ENCODE assay signal across 13 cellular contexts in the genomic region with DNA sequence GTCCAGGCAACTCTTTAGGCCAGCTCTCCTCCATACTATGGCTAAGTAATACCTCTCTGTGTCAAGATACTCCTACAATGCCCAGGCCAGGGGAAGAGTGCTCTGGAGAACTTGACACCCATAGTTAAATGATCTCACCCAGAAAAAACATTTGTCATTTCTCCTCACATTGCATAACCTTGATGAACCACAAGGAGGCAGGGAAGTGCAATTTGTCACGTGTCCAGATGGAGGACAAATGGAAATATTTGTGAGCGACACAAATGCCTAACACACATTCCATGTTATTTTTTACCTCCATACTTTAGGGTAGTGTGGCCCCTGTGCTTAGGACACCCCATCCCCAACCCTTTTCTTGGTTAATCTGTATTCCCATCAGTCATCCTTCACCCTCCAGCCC.
DNase-seq lines count a peak whose midpoint lies in the region; ATAC-seq and TF ChIP-seq lines count a peak whose summit lies in the region.
"Had no signal": no experiment of that assay in that cellular context is flagged by ENCODE, and none has a peak within 500 bp of the region (broad histone marks: within the 10 kb centered on the region; RNA-seq: fewer than 3 reads in every experiment).

No MANE protein-coding gene starts in this region.

- ATAC-seq in HCT116 (peak; percentile 57), HG03442 (IDR thresholded peaks at IDR 0.05; ENCODE audit: unreplicated experiment) (no peak)
- no peak for ATAC-seq in naive thymus-derived CD8-positive, alpha-beta T cell
- ATAC-seq: left ventricle myocardium superior; stimulated activated naive CD8-positive, alpha-beta T cell treated with anti-CD3 and anti-CD28 coated beads, Interleukin-15, Interleukin-2, amounts not matched to agents 100 U/mL and 50 U/mL, for 24 hours had no signal

- DNase-seq in AG09309 (ENCODE audit: low read depth): no peak
- DNase-seq in HCT116 (ENCODE audit: low read depth, low spot score): peak; percentile 8
- DNase-seq in RWPE1 (ENCODE audit: low spot score): peak; percentile 20
- no peak for DNase-seq in glutamatergic neuron
- no peak for DNase-seq in naive thymus-derived CD8-positive, alpha-beta T cell
- no peak for DNase-seq in tibial nerve (ENCODE audit: low spot score in 2 of 2)
- no peak for DNase-seq in H7
- DNase-seq: COR-L47; left ventricle myocardium superior; NCI-H1436; stimulated activated naive CD8-positive, alpha-beta T cell treated with anti-CD3 and anti-CD28 coated beads, Interleukin-15, Interleukin-2, amounts not matched to agents 100 U/mL and 50 U/mL, for 24 hours had no signal

- CTCF ChIA-PET in HCT116 (lab: Charles Lee): no interaction called here
- CTCF ChIA-PET in RWPE1 (lab: Yijun Ruan, JAX): no interaction called here

- H3K27ac Mint-ChIP-seq in glutamatergic neuron (ENCODE audit: unreplicated experiment): no peak overlapping the region
- H3K27ac Mint-ChIP-seq in naive thymus-derived CD8-positive, alpha-beta T cell: no peak overlapping the region

- no peak for TF ChIP-seq POLR2A in HCT116 (IDR thresholded peaks at IDR 0.05; ENCODE audit: borderline replicate concordance, extremely low read depth, insufficient read depth, insufficient read length)
- no peak for TF ChIP-seq POLR2A in tibial nerve (IDR thresholded peaks at IDR 0.05)

- no peak for TF ChIP-seq EP300 in tibial nerve (IDR thresholded peaks at IDR 0.05)

- H3K9ac ChIP-seq in HCT116 (ENCODE audit: low read length): no peak overlapping the region

- H3K4me2 ChIP-seq in HCT116 (ENCODE audit: low read length): no peak overlapping the region

- H4K20me1 ChIP-seq in HCT116 (ENCODE audit: insufficient read depth): no peaks in the 10 kb centered on the region

- H3K27me3 ChIP-seq in HCT116 (ENCODE audit: insufficient read depth, low read length) (no peaks in the 10 kb centered on the region), tibial nerve (no peaks in the 10 kb centered on the region), H7 (ENCODE audit: control insufficient read depth, insufficient read depth, low read length) (no peaks in the 10 kb centered on the region)

- no peaks in the 10 kb centered on the region for H3K9me3 Mint-ChIP-seq in glutamatergic neuron (ENCODE audit: unreplicated experiment)
- H3K9me3 Mint-ChIP-seq in naive thymus-derived CD8-positive, alpha-beta T cell: no peaks in the 10 kb centered on the region

- H3K79me2 ChIP-seq in HCT116 (ENCODE audit: insufficient read depth, low read length): peaks cover 68% of the 10 kb centered on the region

- H2AFZ ChIP-seq in HCT116 (ENCODE audit: low read depth, low read length, poor library complexity, severe bottlenecking): no peak overlapping the region

- H3K4me3 Mint-ChIP-seq in glutamatergic neuron (ENCODE audit: unreplicated experiment): no peak overlapping the region
- H3K4me3 Mint-ChIP-seq in naive thymus-derived CD8-positive, alpha-beta T cell: no peak overlapping the region

- TF ChIP-seq CTCF in AG09309 (IDR thresholded peaks at IDR 0.05; ENCODE audit: control insufficient read depth, insufficient read depth, low read depth, low read length, missing control alignments) (peak; percentile 22), HCT116 (IDR thresholded peaks at IDR 0.05 in 2 of 3, conservative IDR thresholded peaks at IDR 0.05 in 1 of 3; ENCODE audit: borderline replicate concordance in 1 of 3, insufficient read depth in 1 of 3, low read depth in 2 of 3, low read length in 2 of 3) (peak; percentile 7 to 54 (median 50); a peak in 4 of 6 replicates), RWPE1 (conservative IDR thresholded peaks at IDR 0.05; ENCODE audit: low read depth) (no peak), glutamatergic neuron (IDR thresholded peaks at IDR 0.05; ENCODE audit: partially characterized antibody, unreplicated experiment) (peak; percentile 50), tibial nerve (IDR thresholded peaks at IDR 0.05) (no peak)

- TF ChIP-seq RAD21 in HCT116 (IDR thresholded peaks at IDR 0.05; ENCODE audit: low read depth): peak; percentile 45; the same call in 1 of the 2 replicates

- H3K27ac ChIP-seq in HCT116 (ENCODE audit: low read depth, low read length) (no peak overlapping the region), RWPE1 (no peak overlapping the region), tibial nerve (no peak overlapping the region)
- H3K27ac ChIP-seq: SJSA1 had no signal

- no peak overlapping the region for H3K4me3 ChIP-seq in AG09309 (ENCODE audit: control insufficient read depth, low read depth, low read length)
- H3K4me3 ChIP-seq in HCT116 (replicated peaks in 1 of 2; ENCODE audit: low read depth in 1 of 2, low read length in 2 of 2): no peak overlapping the region
- H3K4me3 ChIP-seq in tibial nerve: no peak overlapping the region
- no peak overlapping the region for H3K4me3 ChIP-seq in H7 (ENCODE audit: insufficient read depth, low read depth, low read length)
- H3K4me3 ChIP-seq: SJSA1 had no signal

- no peaks in the 10 kb centered on the region for H3K36me3 ChIP-seq in HCT116 (ENCODE audit: control insufficient read depth in 1 of 2, insufficient read depth in 2 of 2, low read length in 2 of 2)
- no peaks in the 10 kb centered on the region for H3K36me3 ChIP-seq in tibial nerve
- no peaks in the 10 kb centered on the region for H3K36me3 ChIP-seq in H7 (replicated peaks; ENCODE audit: control insufficient read depth, insufficient read depth, low read length)
- H3K36me3 ChIP-seq: SJSA1 had no signal

- intact Hi-C loops in HCT116 (cut with micrococcal nuclease): no loop called here

- POLR2A ChIA-PET in HCT116 (lab: Charles Lee) (no interaction called here), RWPE1 (lab: Yijun Ruan, JAX; ENCODE audit: low non-redundant PET) (no interaction called here)
- POLR2A ChIA-PET in naive thymus-derived CD8-positive, alpha-beta T cell (lab: Charles Lee): no interaction called here

- H3K36me3 Mint-ChIP-seq in glutamatergic neuron (ENCODE audit: unreplicated experiment): no peaks in the 10 kb centered on the region
- H3K36me3 Mint-ChIP-seq in naive thymus-derived CD8-positive, alpha-beta T cell: no peaks in the 10 kb centered on the region

- H3K9me2 ChIP-seq in HCT116 (ENCODE audit: insufficient read depth): no peaks in the 10 kb centered on the region

- 72 to 81% methylated on average over 2 of the region's 2 CpGs for WGBS in tibial nerve, 2 donors

- no TSS peak for BruUV-seq in HCT116 (replicated peaks; lab: Mats Ljungman, UMichigan)

- H3K4me1 Mint-ChIP-seq in glutamatergic neuron (ENCODE audit: low read depth, unreplicated experiment): peaks cover 6% of the 10 kb centered on the region
- H3K4me1 Mint-ChIP-seq in naive thymus-derived CD8-positive, alpha-beta T cell: no peaks in the 10 kb centered on the region

- H3K4me1 ChIP-seq in HCT116 (ENCODE audit: control insufficient read depth in 1 of 2, insufficient read depth in 2 of 2, low read length in 2 of 2) (peaks cover 0 to 5% of the 10 kb centered on the region in 2 experiments; a peak in 1 of 4 replicates), tibial nerve (peaks cover 0 to 12% (median 2%) of the 10 kb centered on the region in 4 donors)
- H3K4me1 ChIP-seq: SJSA1 had no signal

- RAD21 ChIA-PET in HCT116 (lab: Charles Lee; ENCODE audit: low non-redundant PET in 1 of 2, low total read pairs in 2 of 2, uncharacterized antibody in 2 of 2, unreplicated experiment in 2 of 2): no interaction called here

- H3K9me3 ChIP-seq in HCT116 (ENCODE audit: control insufficient read depth in 1 of 2, insufficient read depth in 1 of 2, low read depth in 1 of 2, low read length in 2 of 2) (no peaks in the 10 kb centered on the region), tibial nerve (no peaks in the 10 kb centered on the region)
- H3K9me3 ChIP-seq: SJSA1 had no signal

- H3K27me3 Mint-ChIP-seq in glutamatergic neuron (ENCODE audit: unreplicated experiment): peaks cover 2% of the 10 kb centered on the region
- peaks cover 3 to 13% (median 5%) of the 10 kb centered on the region in 5 donors for H3K27me3 Mint-ChIP-seq in naive thymus-derived CD8-positive, alpha-beta T cell

TF ChIP-seq in HCT116, 20 proteins besides CTCF, POLR2A, EP300 and RAD21:
- TF ChIP-seq CBX3 (IDR thresholded peaks at IDR 0.05; ENCODE audit: low read depth): no peak
- no peak for TF ChIP-seq ELF1 (IDR thresholded peaks at IDR 0.05; ENCODE audit: borderline replicate concordance, low read depth)
- TF ChIP-seq, protein P1, sequence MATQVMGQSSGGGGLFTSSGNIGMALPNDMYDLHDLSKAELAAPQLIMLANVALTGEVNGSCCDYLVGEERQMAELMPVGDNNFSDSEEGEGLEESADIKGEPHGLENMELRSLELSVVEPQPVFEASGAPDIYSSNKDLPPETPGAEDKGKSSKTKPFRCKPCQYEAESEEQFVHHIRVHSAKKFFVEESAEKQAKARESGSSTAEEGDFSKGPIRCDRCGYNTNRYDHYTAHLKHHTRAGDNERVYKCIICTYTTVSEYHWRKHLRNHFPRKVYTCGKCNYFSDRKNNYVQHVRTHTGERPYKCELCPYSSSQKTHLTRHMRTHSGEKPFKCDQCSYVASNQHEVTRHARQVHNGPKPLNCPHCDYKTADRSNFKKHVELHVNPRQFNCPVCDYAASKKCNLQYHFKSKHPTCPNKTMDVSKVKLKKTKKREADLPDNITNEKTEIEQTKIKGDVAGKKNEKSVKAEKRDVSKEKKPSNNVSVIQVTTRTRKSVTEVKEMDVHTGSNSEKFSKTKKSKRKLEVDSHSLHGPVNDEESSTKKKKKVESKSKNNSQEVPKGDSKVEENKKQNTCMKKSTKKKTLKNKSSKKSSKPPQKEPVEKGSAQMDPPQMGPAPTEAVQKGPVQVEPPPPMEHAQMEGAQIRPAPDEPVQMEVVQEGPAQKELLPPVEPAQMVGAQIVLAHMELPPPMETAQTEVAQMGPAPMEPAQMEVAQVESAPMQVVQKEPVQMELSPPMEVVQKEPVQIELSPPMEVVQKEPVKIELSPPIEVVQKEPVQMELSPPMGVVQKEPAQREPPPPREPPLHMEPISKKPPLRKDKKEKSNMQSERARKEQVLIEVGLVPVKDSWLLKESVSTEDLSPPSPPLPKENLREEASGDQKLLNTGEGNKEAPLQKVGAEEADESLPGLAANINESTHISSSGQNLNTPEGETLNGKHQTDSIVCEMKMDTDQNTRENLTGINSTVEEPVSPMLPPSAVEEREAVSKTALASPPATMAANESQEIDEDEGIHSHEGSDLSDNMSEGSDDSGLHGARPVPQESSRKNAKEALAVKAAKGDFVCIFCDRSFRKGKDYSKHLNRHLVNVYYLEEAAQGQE (IDR thresholded peaks at IDR 0.05; ENCODE audit: low read depth): no peak
- no peak for TF ChIP-seq CEBPB (IDR thresholded peaks at IDR 0.05; ENCODE audit: low read depth)
- TF ChIP-seq FOSL1 (IDR thresholded peaks at IDR 0.05; ENCODE audit: low read depth): no peak
- TF ChIP-seq YY1 (IDR thresholded peaks at IDR 0.05; ENCODE audit: extremely low read depth, insufficient replicate concordance, low read depth, low read length): no peak
- no peak for TF ChIP-seq EGR1 (IDR thresholded peaks at IDR 0.05; ENCODE audit: low read depth)
- TF ChIP-seq JUND (IDR thresholded peaks at IDR 0.05): no peak
- no peak for TF ChIP-seq SRF (IDR thresholded peaks at IDR 0.05; ENCODE audit: low read depth)

Comparison
In these comparisons a context has a peak if more than half of its experiments do, and no peak if none do; other contexts are left out.
1. DNase-seq: peak in HCT116 (single experiment) and RWPE1 (single experiment); none in AG09309 (single experiment), glutamatergic neuron (single experiment), naive thymus-derived CD8-positive, alpha-beta T cell (0 of 10), tibial nerve (0 of 2) and H7 (single experiment).
2. CTCF ChIP-seq: peak in AG09309 (single experiment), HCT116 (3 of 3) and glutamatergic neuron (single experiment); none in RWPE1 (single experiment) and tibial nerve (0 of 5).